Comparison of ENCODE assay signal across 13 cellular contexts in genomic region chr12:119593578-119594398, GRCh38. TPM values are rescaled to one million over a fixed set of nuclear protein-coding genes. Genes with fewer than 3 reads are reported as not detected.
DNase-seq lines count a peak whose midpoint lies in the region; ATAC-seq and TF ChIP-seq lines count a peak whose summit lies in the region.
"Had no signal": no experiment of that assay in that cellular context is flagged by ENCODE, and none has a peak within 500 bp of the region (broad histone marks: within the 10 kb centered on the region; RNA-seq: fewer than 3 reads in every experiment).

TSS of gene TMEM233 (plus strand) at chr12:119593774. CDS start at chr12:119593849, 75 bp downstream.

- WGBS in heart right ventricle, 2 donors = 1% methylated on average over 48 of the region's 48 CpGs

- no peaks in the 10 kb centered on the region for H3K36me3 Mint-ChIP-seq in neural progenitor cell

- H3K27ac Mint-ChIP-seq in neural progenitor cell = no peak within 1 kb of the TSS
- H3K27ac Mint-ChIP-seq: activated CD4-positive, alpha-beta T cell treated with anti-CD3 and anti-CD28 coated beads for 36 hours had no signal

- intact Hi-C loops in Panc1 (cut with micrococcal nuclease; ENCODE audit: unreplicated experiment) (no loop called here), heart right ventricle (cut with DNase I) (loop anchor here in 1 of 10 donors (10.0 kb wide), 1 partner anchor 51 kb away; no protein-coding TSS in a partner anchor)

- TF ChIP-seq CTCF in Panc1 (IDR thresholded peaks at IDR 0.05) (no peak), heart right ventricle (IDR thresholded peaks at IDR 0.05) (no peak), neural progenitor cell (IDR thresholded peaks at IDR 0.05) (no peak)

- CTCF ChIA-PET in Panc1 (lab: Charles Lee) = no interaction called here

- POLR2A ChIA-PET in Panc1 (lab: Charles Lee) = no interaction called here

- H3K4me3 ChIP-seq in ACC112 (ENCODE audit: low read depth, low read length) = peak within 1 kb of the TSS; percentile 82
- H3K4me3 ChIP-seq in Panc1 (ENCODE audit: low read depth in 2 of 2, low read length in 2 of 2) = peak within 1 kb of the TSS; percentile 38 to 59
- peak within 1 kb of the TSS; percentile 38 to 69 (median 55) for H3K4me3 ChIP-seq in heart right ventricle
- peak within 1 kb of the TSS; percentile 44 for H3K4me3 ChIP-seq in neural progenitor cell
- H3K4me3 ChIP-seq: PC-9 had no signal

- peak within 1 kb of the TSS; percentile 76 for H3K4me3 Mint-ChIP-seq in neural progenitor cell
- H3K4me3 Mint-ChIP-seq: activated CD4-positive, alpha-beta T cell treated with anti-CD3 and anti-CD28 coated beads for 36 hours had no signal

- peaks cover 61% of the 10 kb centered on the region for H3K27me3 Mint-ChIP-seq in neural progenitor cell (ENCODE audit: insufficient read depth, low read depth)

- in situ Hi-C loops in Panc1 (cut with HindIII; ENCODE audit: low pct_unique_long_range_greater_than_20kb, low sequenced_read_pairs) = no loop called here

- no peaks in the 10 kb centered on the region for H3K27me3 ChIP-seq in ACC112 (ENCODE audit: insufficient read depth, low read length)
- H3K27me3 ChIP-seq in Panc1 (ENCODE audit: control insufficient read depth, insufficient read depth, low read length) = peaks cover 52% of the 10 kb centered on the region
- peaks cover 0 to 71% (median 55%) of the 10 kb centered on the region in 7 donors for H3K27me3 ChIP-seq in heart right ventricle
- peaks cover 100% of the 10 kb centered on the region for H3K27me3 ChIP-seq in neural progenitor cell

- H3K4me1 Mint-ChIP-seq in neural progenitor cell = peaks cover 17% of the 10 kb centered on the region

- DNase-seq in Panc1 (ENCODE audit: low read depth, low spot score) = no peak
- DNase-seq in heart right ventricle = peak; percentile 10 to 23
- DNase-seq in neural progenitor cell (ENCODE audit: low spot score) = peak; percentile 83
- DNase-seq in T-helper 1 cell = no peak
- no peak for DNase-seq in germinal center (ENCODE audit: low spot score)
- DNase-seq in stimulated activated naive CD4-positive, alpha-beta T cell treated with Interleukin-2 at 50 U/mL for 16 hours (lab: John Stamatoyannopoulos, UW) = no peak
- DNase-seq: activated CD4-positive, alpha-beta T cell treated with anti-CD3 and anti-CD28 coated beads for 36 hours; PC-9 had no signal

- peak within 1 kb of the TSS; percentile 68 for H2AFZ ChIP-seq in ACC112 (ENCODE audit: low read length, unreplicated experiment)
- H2AFZ ChIP-seq in neural progenitor cell (replicated peaks) = peak within 1 kb of the TSS; percentile 76
- H2AFZ ChIP-seq: PC-9 had no signal

- H3K4me2 ChIP-seq in neural progenitor cell = peak within 1 kb of the TSS; percentile 95
- H3K4me2 ChIP-seq: PC-9 had no signal

- H3K79me2 ChIP-seq in ACC112 (ENCODE audit: control insufficient read depth, insufficient read depth, low read length, unreplicated experiment) = peaks cover 36% of the 10 kb centered on the region
- no peaks in the 10 kb centered on the region for H3K79me2 ChIP-seq in neural progenitor cell (ENCODE audit: low read depth)

- H3K36me3 ChIP-seq in ACC112 (ENCODE audit: insufficient read depth, low read length) (0 out of 2 replicates have a peak, but pooled peaks cover 5% of the 10 kb centered on the region), Panc1 (ENCODE audit: control insufficient read depth, insufficient read depth, low read length) (no peaks in the 10 kb centered on the region), heart right ventricle (no peaks in the 10 kb centered on the region), neural progenitor cell (no peaks in the 10 kb centered on the region)

- H3K9me3 ChIP-seq in Panc1 (ENCODE audit: control insufficient read depth, insufficient read depth, low read depth, low read length) (no peaks in the 10 kb centered on the region), heart right ventricle (no peaks in the 10 kb centered on the region), neural progenitor cell (ENCODE audit: low read depth) (no peaks in the 10 kb centered on the region)

- ATAC-seq in Panc1 (peak; percentile 41), heart right ventricle (peak; percentile 31 to 62 (median 46)), HG03139 (IDR thresholded peaks at IDR 0.05; ENCODE audit: unreplicated experiment) (no peak)
- ATAC-seq: activated CD4-positive, alpha-beta T cell treated with anti-CD3 and anti-CD28 coated beads for 36 hours had no signal

- peaks cover 3% of the 10 kb centered on the region for H3K9me3 Mint-ChIP-seq in neural progenitor cell

- no peaks in the 10 kb centered on the region for H3F3A ChIP-seq in neural progenitor cell (ENCODE audit: low read depth)

- H4K20me1 ChIP-seq in neural progenitor cell (ENCODE audit: low read depth) = peaks cover 23% of the 10 kb centered on the region

- H3K9ac ChIP-seq in neural progenitor cell = no peak within 1 kb of the TSS

- no TSS peak for BruUV-seq in Panc1 (replicated peaks; lab: Mats Ljungman, UMichigan)

- H3K4me1 ChIP-seq in ACC112 (ENCODE audit: control insufficient read depth, insufficient read depth, low read length, unreplicated experiment) = peaks cover 33% of the 10 kb centered on the region
- H3K4me1 ChIP-seq in Panc1 (ENCODE audit: control insufficient read depth, insufficient read depth, low read length) = peaks cover 8% of the 10 kb centered on the region; the same call in 1 of the 2 replicates
- peaks cover 0 to 40% (median 21%) of the 10 kb centered on the region in 9 donors for H3K4me1 ChIP-seq in heart right ventricle
- peaks cover 13% of the 10 kb centered on the region for H3K4me1 ChIP-seq in neural progenitor cell

- peak within 1 kb of the TSS; percentile 28 for H3K27ac ChIP-seq in ACC112 (ENCODE audit: low read depth, low read length)
- no peak within 1 kb of the TSS for H3K27ac ChIP-seq in Panc1 (ENCODE audit: low read length)
- H3K27ac ChIP-seq in heart right ventricle = peak within 1 kb of the TSS in 9 of 10 donors; percentile 38 to 88 (median 71)
- H3K27ac ChIP-seq in neural progenitor cell = no peak within 1 kb of the TSS
- H3K27ac ChIP-seq: C4-2B, PC-9 had no signal

RNA-seq across cellular contexts. Expression of gene TMEM233, which starts in this region (rescaled TPM):
- total RNA-seq in Panc1 (2021; ENCODE audit: unreplicated experiment) (not detected), heart right ventricle (under 1 TPM in 9 of 10 donors, not detected in 1; 0.10 to 0.92 (median 0.49) TPM), neural progenitor cell (ENCODE audit: low replicate concordance) (not detected in 2 replicates)
- polyA plus RNA-seq in Panc1 (2012; ENCODE audit: insufficient read length) = not detected
- polyA plus RNA-seq in heart right ventricle = under 1 TPM; 0.15 to 0.36 TPM
- total RNA-seq: activated CD4-positive, alpha-beta T cell treated with anti-CD3 and anti-CD28 coated beads for 36 hours; M059J; PC-9 had no signal
- polyA plus RNA-seq: keratinocyte had no signal

Comparison
In these comparisons a context has a peak if more than half of its experiments do, and no peak if none do; other contexts are left out.
1. Peak in ATAC-seq and H3K4me3 ChIP-seq in Panc1; RNA of the gene not detected or under 1 TPM.
2. Peak in DNase-seq, ATAC-seq, H3K4me3 ChIP-seq and H3K27ac ChIP-seq in heart right ventricle; RNA of the gene not detected or under 1 TPM.
3. Peak in DNase-seq, H3K4me3 ChIP-seq and H3K4me2 ChIP-seq in neural progenitor cell; RNA of the gene not detected or under 1 TPM.